24 cellular contexts compared by ENCODE assay signal in the genomic region with DNA sequence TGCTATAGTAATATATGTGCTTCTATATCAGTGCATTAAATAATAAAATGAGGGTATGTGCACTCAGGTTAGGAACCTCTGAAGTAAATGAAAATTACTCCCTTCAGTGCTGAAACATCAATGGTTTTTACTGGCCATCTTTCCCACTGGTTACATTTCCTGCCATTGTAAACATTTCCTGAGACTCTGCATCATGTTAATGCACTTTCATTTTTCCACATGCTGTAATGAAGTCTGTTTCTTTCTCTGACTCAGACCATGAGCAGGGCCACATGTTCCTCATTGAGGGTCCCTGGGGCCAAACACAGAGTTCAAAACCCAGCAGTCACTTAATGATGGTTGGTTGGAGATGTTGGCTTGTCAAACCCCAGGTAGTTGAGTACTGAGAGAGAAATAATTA. TPM values are rescaled to one million over a fixed set of nuclear protein-coding genes. Genes with fewer than 3 reads are reported as not detected.
DNase-seq lines count a peak whose midpoint lies in the region; ATAC-seq and TF ChIP-seq lines count a peak whose summit lies in the region.
"Had no signal": no experiment of that assay in that cellular context is flagged by ENCODE, and none has a peak within 500 bp of the region (broad histone marks: within the 10 kb centered on the region; RNA-seq: fewer than 3 reads in every experiment).

No MANE protein-coding gene starts in this region.

- peak overlapping the region; percentile 38 for H3K4me2 ChIP-seq in Loucy (ENCODE audit: low read depth, low read length, poor library complexity, severe bottlenecking)

- TF ChIP-seq CTCF in Loucy (conservative IDR thresholded peaks at IDR 0.05; ENCODE audit: low read length) (no peak), fibroblast of the aortic adventitia (IDR thresholded peaks at IDR 0.05; ENCODE audit: insufficient read depth, low read length) (no peak)

- ATAC-seq in HG03521 (IDR thresholded peaks at IDR 0.05; ENCODE audit: unreplicated experiment): no peak

- no peaks in the 10 kb centered on the region for H3K79me2 ChIP-seq in Loucy (ENCODE audit: insufficient read depth, low read length)

- DNase-seq in dermis microvascular lymphatic vessel endothelial cell (ENCODE audit: low read depth in 2 of 2) (peak; percentile 88 to 92), fibroblast of the aortic adventitia (ENCODE audit: low read depth) (peak; percentile 46), pulmonary artery endothelial cell (ENCODE audit: low read depth, low spot score) (peak; percentile 73), DMS79 treated with DMSO at 0.1 percent for 48 hours (lab: John Stamatoyannopoulos, UW) (no peak), HEK293T (ENCODE audit: extremely low spot score) (no peak), retina (no peak)
- DNase-seq: CD4-positive, CD25-positive, alpha-beta regulatory T cell; GOT3; NCI-H1092; NCI-H1417 treated with DMSO at 0.1 percent for 48 hours; NCI-H1694 treated with DMSO at 0.1 percent for 48 hours; NCI-H2081; NCI-H2227 treated with DMSO at 0.1 percent for 48 hours; NCI-H526 treated with DMSO at 0.1 percent for 48 hours; RPMI8226; SHP77 had no signal

- CTCF ChIA-PET in HEK293T (lab: Yijun Ruan, JAX): no interaction called here

- H3F3A ChIP-seq in Loucy (ENCODE audit: low read depth): no peaks in the 10 kb centered on the region

- peaks cover 6% of the 10 kb centered on the region; the same call in 1 of the 2 replicates for H3K9me3 ChIP-seq in Loucy (ENCODE audit: insufficient read depth, low read depth, low read length)
- H3K9me3 ChIP-seq: HAP-1 had no signal

- H3K4me3 ChIP-seq in Loucy (ENCODE audit: low read length, poor library complexity, severe bottlenecking) (peak overlapping the region; percentile 12), fibroblast of the aortic adventitia (ENCODE audit: low read depth, low read length) (no peak overlapping the region)
- H3K4me3 ChIP-seq: HAP-1 had no signal

- no peak overlapping the region for H3K9ac ChIP-seq in Loucy (ENCODE audit: low read depth, low read length, poor library complexity, severe bottlenecking)

- no peaks in the 10 kb centered on the region for H4K20me1 ChIP-seq in Loucy (ENCODE audit: insufficient read depth, low read length, poor library complexity, severe bottlenecking)

- no peaks in the 10 kb centered on the region for H3K36me3 ChIP-seq in Loucy (ENCODE audit: insufficient read depth, low read length)
- H3K36me3 ChIP-seq: HAP-1 had no signal

- peaks cover 16% of the 10 kb centered on the region for H3K4me1 ChIP-seq in Loucy (ENCODE audit: insufficient read depth, low read length, poor library complexity, severe bottlenecking)
- H3K4me1 ChIP-seq: HAP-1 had no signal

- no peak overlapping the region for H2AFZ ChIP-seq in Loucy (ENCODE audit: low read length)

- POLR2A ChIA-PET in HEK293T (lab: Yijun Ruan, JAX): no interaction called here

- no peaks in the 10 kb centered on the region for H3K9me2 ChIP-seq in Loucy (replicated peaks; ENCODE audit: low read depth, low read length)

- H3K27me3 ChIP-seq in Loucy (ENCODE audit: insufficient read depth, low read length, poor library complexity, severe bottlenecking): no peaks in the 10 kb centered on the region

TF ChIP-seq in HEK293T, 16 proteins besides CTCF, POLR2A, EP300 and RAD21:
- TF ChIP-seq NFRKB (IDR thresholded peaks at IDR 0.05) (no peak), LEF1 (IDR thresholded peaks at IDR 0.05; ENCODE audit: borderline replicate concordance) (no peak), BHLHE40 (IDR thresholded peaks at IDR 0.05; ENCODE audit: borderline replicate concordance) (no peak), HDGF (IDR thresholded peaks at IDR 0.05; ENCODE audit: borderline replicate concordance) (no peak), SP1 (IDR thresholded peaks at IDR 0.05) (no peak), SUZ12 (IDR thresholded peaks at IDR 0.05) (no peak), CTBP1 (IDR thresholded peaks at IDR 0.05; ENCODE audit: borderline replicate concordance) (no peak), FOXK2 (IDR thresholded peaks at IDR 0.05) (no peak), L3MBTL2 (conservative IDR thresholded peaks at IDR 0.05) (no peak), ZNF384 (IDR thresholded peaks at IDR 0.05) (no peak), ELF4 (IDR thresholded peaks at IDR 0.05) (no peak), TARDBP (IDR thresholded peaks at IDR 0.05) (no peak), FOXA1 (IDR thresholded peaks at IDR 0.05) (no peak), FOXM1 (IDR thresholded peaks at IDR 0.05; ENCODE audit: borderline replicate concordance) (no peak), ARNT (IDR thresholded peaks at IDR 0.05) (no peak)
- TF ChIP-seq, protein P1, sequence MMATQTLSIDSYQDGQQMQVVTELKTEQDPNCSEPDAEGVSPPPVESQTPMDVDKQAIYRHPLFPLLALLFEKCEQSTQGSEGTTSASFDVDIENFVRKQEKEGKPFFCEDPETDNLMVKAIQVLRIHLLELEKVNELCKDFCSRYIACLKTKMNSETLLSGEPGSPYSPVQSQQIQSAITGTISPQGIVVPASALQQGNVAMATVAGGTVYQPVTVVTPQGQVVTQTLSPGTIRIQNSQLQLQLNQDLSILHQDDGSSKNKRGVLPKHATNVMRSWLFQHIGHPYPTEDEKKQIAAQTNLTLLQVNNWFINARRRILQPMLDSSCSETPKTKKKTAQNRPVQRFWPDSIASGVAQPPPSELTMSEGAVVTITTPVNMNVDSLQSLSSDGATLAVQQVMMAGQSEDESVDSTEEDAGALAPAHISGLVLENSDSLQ (IDR thresholded peaks at IDR 0.05): no peak

RNA-seq across cellular contexts. Expression of gene FAM3D, which starts 15.3 kb away (rescaled TPM):
- total RNA-seq in dermis microvascular lymphatic vessel endothelial cell (0.13 and 0.26 TPM in 2 replicates), fibroblast of the aortic adventitia (ENCODE audit: low replicate concordance) (not detected in 2 replicates), pulmonary artery endothelial cell (0.46 and 0.66 TPM in 2 replicates)
- total RNA-seq: A673; B cell; CD4-positive, CD25-positive, alpha-beta regulatory T cell; Daoy; NCI-H460; SK-MEL-5 had no signal

Comparison
In these comparisons a context has a peak if more than half of its experiments do, and no peak if none do; other contexts are left out.
1. DNase-seq: peak in dermis microvascular lymphatic vessel endothelial cell (2 of 2), fibroblast of the aortic adventitia (single experiment) and pulmonary artery endothelial cell (single experiment); none in DMS79 treated with DMSO at 0.1 percent for 48 hours (single experiment), HEK293T (single experiment) and retina (single experiment).